1 cellular context compared by ENCODE assay signal in the genomic region with DNA sequence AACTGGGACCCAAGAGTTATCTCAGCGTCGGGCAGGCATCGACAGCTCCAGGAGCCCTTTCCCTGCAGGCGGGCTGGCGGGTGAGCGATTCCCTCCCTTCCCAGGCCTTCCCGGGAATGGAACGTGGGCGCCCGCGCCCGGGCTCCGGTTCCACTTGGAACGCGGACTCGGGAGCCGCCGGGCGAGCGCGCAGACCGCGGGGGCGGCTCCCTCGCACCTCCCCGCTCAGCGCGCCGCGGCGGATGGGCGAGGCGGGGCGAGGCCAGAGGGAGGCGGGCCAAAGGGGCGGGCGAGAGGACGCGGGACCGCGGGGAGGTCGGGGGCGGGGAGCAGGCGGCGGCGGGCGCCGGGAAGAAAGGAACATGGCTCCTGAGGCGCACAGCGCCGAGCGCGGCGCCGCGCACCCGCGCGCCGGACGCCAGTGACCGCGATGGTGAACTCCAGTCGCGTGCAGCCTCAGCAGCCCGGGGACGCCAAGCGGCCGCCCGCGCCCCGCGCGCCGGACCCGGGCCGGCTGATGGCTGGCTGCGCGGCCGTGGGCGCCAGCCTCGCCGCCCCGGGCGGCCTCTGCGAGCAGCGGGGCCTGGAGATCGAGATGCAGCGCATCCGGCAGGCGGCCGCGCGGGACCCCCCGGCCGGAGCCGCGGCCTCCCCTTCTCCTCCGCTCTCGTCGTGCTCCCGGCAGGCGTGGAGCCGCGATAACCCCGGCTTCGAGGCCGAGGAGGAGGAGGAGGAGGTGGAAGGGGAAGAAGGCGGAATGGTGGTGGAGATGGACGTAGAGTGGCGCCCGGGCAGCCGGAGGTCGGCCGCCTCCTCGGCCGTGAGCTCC.
TF ChIP-seq lines count a peak whose summit lies in the region.

A gene (plus strand): TSS at position 332 of the 829 bp plus-strand sequence. CDS start 99 bp downstream, at position 431.

TF ChIP-seq in H1, 55 proteins besides CTCF, POLR2A, EP300 and RAD21:
- TF ChIP-seq ASH2L (IDR thresholded peaks at IDR 0.05; ENCODE audit: low read length) (peak; percentile 10), BRCA1 (IDR thresholded peaks at IDR 0.05; ENCODE audit: low read depth, low read length) (no peak), TAF7 (optimal IDR thresholded peaks at IDR 0.05; ENCODE audit: borderline replicate concordance, low read depth, low read length) (peak; percentile 32), SUZ12 (IDR thresholded peaks at IDR 0.05; ENCODE audit: low read length) (0 out of 2 replicates have a peak, but pooled peaks have one; percentile 33), KDM4A (IDR thresholded peaks at IDR 0.05; ENCODE audit: low read depth, low read length, severe bottlenecking) (peak; percentile 37), SP4 (IDR thresholded peaks at IDR 0.05; ENCODE audit: low read length) (no peak), EGR1 (IDR thresholded peaks at IDR 0.05; ENCODE audit: borderline replicate concordance, low read depth, low read length) (peak; percentile 80), EZH2 (IDR thresholded peaks at IDR 0.05; ENCODE audit: low read depth, low read length, severe bottlenecking) (no peak), RNF2 (IDR thresholded peaks at IDR 0.05; ENCODE audit: borderline replicate concordance, low read depth, low read length, missing control alignments, poor library complexity, severe bottlenecking) (no peak), PHF8 (conservative IDR thresholded peaks at IDR 0.05; ENCODE audit: low read depth, low read length) (peak; percentile 45), TAF1 (IDR thresholded peaks at IDR 0.05; ENCODE audit: low read depth, low read length) (peak; percentile 74), YY1 (IDR thresholded peaks at IDR 0.05; ENCODE audit: low read depth, low read length) (peak; percentile 67; the same call in 1 of the 2 replicates), RBBP5 (IDR thresholded peaks at IDR 0.05; ENCODE audit: borderline replicate concordance, low read depth, low read length) (peak; percentile 80)
- TF ChIP-seq, protein P1, sequence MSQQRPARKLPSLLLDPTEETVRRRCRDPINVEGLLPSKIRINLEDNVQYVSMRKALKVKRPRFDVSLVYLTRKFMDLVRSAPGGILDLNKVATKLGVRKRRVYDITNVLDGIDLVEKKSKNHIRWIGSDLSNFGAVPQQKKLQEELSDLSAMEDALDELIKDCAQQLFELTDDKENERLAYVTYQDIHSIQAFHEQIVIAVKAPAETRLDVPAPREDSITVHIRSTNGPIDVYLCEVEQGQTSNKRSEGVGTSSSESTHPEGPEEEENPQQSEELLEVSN (IDR thresholded peaks at IDR 0.05), result peak; percentile 83
- TF ChIP-seq, protein P2, sequence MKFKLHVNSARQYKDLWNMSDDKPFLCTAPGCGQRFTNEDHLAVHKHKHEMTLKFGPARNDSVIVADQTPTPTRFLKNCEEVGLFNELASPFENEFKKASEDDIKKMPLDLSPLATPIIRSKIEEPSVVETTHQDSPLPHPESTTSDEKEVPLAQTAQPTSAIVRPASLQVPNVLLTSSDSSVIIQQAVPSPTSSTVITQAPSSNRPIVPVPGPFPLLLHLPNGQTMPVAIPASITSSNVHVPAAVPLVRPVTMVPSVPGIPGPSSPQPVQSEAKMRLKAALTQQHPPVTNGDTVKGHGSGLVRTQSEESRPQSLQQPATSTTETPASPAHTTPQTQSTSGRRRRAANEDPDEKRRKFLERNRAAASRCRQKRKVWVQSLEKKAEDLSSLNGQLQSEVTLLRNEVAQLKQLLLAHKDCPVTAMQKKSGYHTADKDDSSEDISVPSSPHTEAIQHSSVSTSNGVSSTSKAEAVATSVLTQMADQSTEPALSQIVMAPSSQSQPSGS (IDR thresholded peaks at IDR 0.05; ENCODE audit: low read length), result no peak
